In genomic region chr2:203442463-203442862, GRCh38 we compare ENCODE assay signal across 26 cellular contexts.
"Had no signal": no experiment of that assay in that cellular context is flagged by ENCODE, and none has a peak within 500 bp of the region (broad histone marks: within the 10 kb centered on the region; RNA-seq: fewer than 3 reads in every experiment).

No MANE protein-coding gene starts in this region.

- H3K4me1 ChIP-seq: body of pancreas, uterus had no signal

- H3K9me3 ChIP-seq: body of pancreas, heart right ventricle, thoracic aorta, uterus had no signal

- H3K4me1 Mint-ChIP-seq: naive thymus-derived CD8-positive, alpha-beta T cell had no signal

- H3K9me3 Mint-ChIP-seq: activated CD4-positive, alpha-beta memory T cell treated with anti-CD3 and anti-CD28 coated beads, Interleukin-2, amount 10 ng/mL, durations not matched to agents 7 days and 5 days; activated CD4-positive, alpha-beta T cell treated with anti-CD3 and anti-CD28 coated beads, Interleukin-2, amount 10 ng/mL, durations not matched to agents 7 days and 5 days; activated T-cell treated with anti-CD3 and anti-CD28 coated beads, Interleukin-2, amount 50 U/mL, for 4 hours; activated T-helper 17 cell treated with anti-CD3 and anti-CD28 coated beads, Interleukin-2, amount 50 U/mL, for 72 hours; naive thymus-derived CD8-positive, alpha-beta T cell; stimulated activated naive CD8-positive, alpha-beta T cell treated with anti-CD3 and anti-CD28 coated beads, Interleukin-15, Interleukin-2, amounts not matched to agents 100 ng/mL and 50 ng/mL, for 24 hours had no signal

- H3K27ac Mint-ChIP-seq: activated CD4-positive, alpha-beta memory T cell treated with anti-CD3 and anti-CD28 coated beads, Interleukin-2, amount 10 ng/mL, durations not matched to agents 7 days and 5 days; activated CD4-positive, alpha-beta T cell treated with anti-CD3 and anti-CD28 coated beads, Interleukin-2, amount 10 ng/mL, durations not matched to agents 7 days and 5 days; activated T-helper 17 cell treated with anti-CD3 and anti-CD28 coated beads, Interleukin-2, amount 50 U/mL, for 72 hours; naive thymus-derived CD8-positive, alpha-beta T cell; stimulated activated naive CD8-positive, alpha-beta T cell treated with anti-CD3 and anti-CD28 coated beads, Interleukin-15, Interleukin-2, amounts not matched to agents 100 ng/mL and 50 ng/mL, for 24 hours; T-helper 17 cell had no signal

- H3K4me3 Mint-ChIP-seq: activated CD4-positive, alpha-beta memory T cell treated with anti-CD3 and anti-CD28 coated beads, Interleukin-2, amount 10 ng/mL, durations not matched to agents 7 days and 5 days; activated CD4-positive, alpha-beta T cell treated with anti-CD3 and anti-CD28 coated beads, Interleukin-2, amount 10 ng/mL, durations not matched to agents 7 days and 5 days; activated naive CD8-positive, alpha-beta T cell; activated T-cell treated with anti-CD3 and anti-CD28 coated beads, Interleukin-2, amount 50 U/mL, for 4 hours; activated T-helper 17 cell treated with anti-CD3 and anti-CD28 coated beads, Interleukin-2, amount 50 U/mL, for 72 hours; naive thymus-derived CD8-positive, alpha-beta T cell; stimulated activated naive CD8-positive, alpha-beta T cell treated with anti-CD3 and anti-CD28 coated beads, Interleukin-15, Interleukin-2, amounts not matched to agents 100 ng/mL and 50 ng/mL, for 24 hours; T-helper 17 cell had no signal

- H3K27ac ChIP-seq: body of pancreas, skin epidermis, thoracic aorta, uterus, WERI-Rb-1 had no signal

- H3K27me3 ChIP-seq: body of pancreas, heart right ventricle, uterus had no signal

- ATAC-seq: activated CD4-positive, CD25-positive, alpha-beta regulatory T cell treated with anti-CD3 and anti-CD28 coated beads, Interleukin-2, amount 50 U/mL, for 24 hours; activated T-cell treated with anti-CD3 and anti-CD28 coated beads, Interleukin-2, amount 50 U/mL, for 4 hours; activated T-helper 17 cell treated with anti-CD3 and anti-CD28 coated beads, Interleukin-2, amount 50 U/mL, for 72 hours; body of pancreas; esophagus mucosa; naive thymus-derived CD8-positive, alpha-beta T cell; sciatic nerve; T-helper 17 cell had no signal

- H3K36me3 ChIP-seq: uterus had no signal

- H3K27me3 Mint-ChIP-seq: activated CD4-positive, alpha-beta memory T cell treated with anti-CD3 and anti-CD28 coated beads, Interleukin-2, amount 10 ng/mL, durations not matched to agents 7 days and 5 days; activated CD4-positive, alpha-beta T cell treated with anti-CD3 and anti-CD28 coated beads, Interleukin-2, amount 10 ng/mL, durations not matched to agents 7 days and 5 days; activated naive CD8-positive, alpha-beta T cell; activated T-helper 17 cell treated with anti-CD3 and anti-CD28 coated beads, Interleukin-2, amount 50 U/mL, for 72 hours; naive thymus-derived CD8-positive, alpha-beta T cell; stimulated activated naive CD8-positive, alpha-beta T cell treated with anti-CD3 and anti-CD28 coated beads, Interleukin-15, Interleukin-2, amounts not matched to agents 100 ng/mL and 50 ng/mL, for 24 hours; T-helper 17 cell had no signal

- DNase-seq: activated CD4-positive, alpha-beta memory T cell treated with anti-CD3 and anti-CD28 coated beads, Interleukin-2, amount 10 ng/mL, durations not matched to agents 7 days and 5 days; activated CD4-positive, alpha-beta T cell treated with anti-CD3 and anti-CD28 coated beads, Interleukin-2, amount 10 ng/mL, durations not matched to agents 7 days and 5 days; activated T-cell treated with anti-CD3 and anti-CD28 coated beads, Interleukin-2, amount 50 U/mL, for 4 hours; aorta; body of pancreas; foreskin fibroblast; heart right ventricle; kidney glomerular epithelial cell; midbrain; naive thymus-derived CD8-positive, alpha-beta T cell; posterior cingulate gyrus; stimulated activated CD4-positive, alpha-beta T cell treated with anti-CD3 and anti-CD28 coated beads, Interleukin-12 subunit alpha, Interleukin-12 subunit beta, amount 100 ng/mL, for 4 hours; stimulated activated CD4-positive, alpha-beta T cell treated with anti-CD3 and anti-CD28 coated beads, Interleukin-4, amount 100 ng/mL, for 1 hour; T-helper 17 cell; T1000; trophoblast cell; uterus; WERI-Rb-1 had no signal

- H3K4me3 ChIP-seq: body of pancreas, heart right ventricle, skin epidermis, thoracic aorta, uterus had no signal

- H3K36me3 Mint-ChIP-seq: activated naive CD8-positive, alpha-beta T cell had no signal
